In genomic region chr2:86275962-86276361, GRCh38 we compare ENCODE assay signal across 18 cellular contexts.
A peak's percentile ranks its signal among the peaks of the same experiment; 100 is the strongest.
DNase-seq lines count a peak whose midpoint lies in the region; ATAC-seq, FAIRE-seq and TF ChIP-seq lines count a peak whose summit lies in the region.
"Had no signal": no experiment of that assay in that cellular context is flagged by ENCODE, and none has a peak within 500 bp of the region (broad histone marks: within the 10 kb centered on the region; RNA-seq: fewer than 3 reads in every experiment).

No MANE protein-coding gene starts in this region.

- H4K20me1 ChIP-seq in hepatocyte (ENCODE audit: insufficient read depth, poor library complexity, severe bottlenecking): no peaks in the 10 kb centered on the region
- H4K20me1 ChIP-seq: BLaER1 had no signal

- no peaks in the 10 kb centered on the region for H3K9me2 ChIP-seq in hepatocyte (replicated peaks; ENCODE audit: insufficient read depth)

- intact Hi-C loops in colonic mucosa (cut with DNase I): no loop called here
- intact Hi-C loops in psoas muscle (cut with DNase I): loop anchor here in 1 of 2 donors (5.0 kb wide), 1 partner anchor 39 kb away; no protein-coding TSS in a partner anchor

- 94% methylated on average over 3 of the region's 3 CpGs for WGBS in hepatocyte (ENCODE audit: low lambda C conversion rate, missing lambda C conversion rate)
- 96 to 100% (median 100%) methylated on average over 3 of the region's 3 CpGs for WGBS in psoas muscle, 3 donors

- H3K27me3 Mint-ChIP-seq in activated T-helper 17 cell treated with anti-CD3 and anti-CD28 coated beads, Interleukin-2, amount 50 U/mL, for 72 hours: peaks cover 9% of the 10 kb centered on the region

- no peaks in the 10 kb centered on the region for H3K79me2 ChIP-seq in hepatocyte

- peak overlapping the region; percentile 3 for H3K27ac Mint-ChIP-seq in activated T-helper 17 cell treated with anti-CD3 and anti-CD28 coated beads, Interleukin-2, amount 50 U/mL, for 72 hours
- H3K27ac Mint-ChIP-seq: CD14-positive monocyte had no signal

- no peak overlapping the region for H3K4me2 ChIP-seq in hepatocyte
- H3K4me2 ChIP-seq: BLaER1 had no signal

- H3K4me3 ChIP-seq in colonic mucosa: no peak overlapping the region
- H3K4me3 ChIP-seq in hepatocyte: no peak overlapping the region
- H3K4me3 ChIP-seq in psoas muscle: no peak overlapping the region
- H3K4me3 ChIP-seq: BLaER1, GM23248 had no signal

- H3K27ac ChIP-seq in colonic mucosa: peak overlapping the region; percentile 58
- peak overlapping the region; percentile 67 for H3K27ac ChIP-seq in hepatocyte
- peak overlapping the region; percentile 70 for H3K27ac ChIP-seq in psoas muscle
- H3K27ac ChIP-seq: BLaER1, GM23248 had no signal

- FAIRE-seq in frontal cortex (lab: Jason Lieb, UNC): no peak
- FAIRE-seq: H54 had no signal

- no peak overlapping the region for H3K9ac ChIP-seq in colonic mucosa (ENCODE audit: low read depth in 2 of 2, low read length in 2 of 2)
- H3K9ac ChIP-seq: BLaER1, GM23248 had no signal

- TF ChIP-seq CTCF in colonic mucosa (IDR thresholded peaks at IDR 0.05): no peak
- TF ChIP-seq CTCF in hepatocyte (IDR thresholded peaks at IDR 0.05; ENCODE audit: poor library complexity): no peak
- TF ChIP-seq CTCF in psoas muscle (IDR thresholded peaks at IDR 0.05): no peak

- no peaks in the 10 kb centered on the region for H3K27me3 ChIP-seq in colonic mucosa
- no peaks in the 10 kb centered on the region for H3K27me3 ChIP-seq in hepatocyte
- no peaks in the 10 kb centered on the region for H3K27me3 ChIP-seq in psoas muscle (ENCODE audit: insufficient read depth in 3 of 3, low read length in 2 of 3)
- H3K27me3 ChIP-seq: BLaER1 had no signal

- H3K4me1 ChIP-seq in colonic mucosa (peaks cover 4% of the 10 kb centered on the region), hepatocyte (ENCODE audit: insufficient read depth) (peaks cover 12% of the 10 kb centered on the region), psoas muscle (peaks cover 37% of the 10 kb centered on the region)
- H3K4me1 ChIP-seq: BLaER1 had no signal

- H3K36me3 ChIP-seq in colonic mucosa: no peaks in the 10 kb centered on the region
- H3K36me3 ChIP-seq in hepatocyte (replicated peaks; ENCODE audit: insufficient read depth, low read depth): no peaks in the 10 kb centered on the region
- no peaks in the 10 kb centered on the region for H3K36me3 ChIP-seq in psoas muscle (ENCODE audit: insufficient read depth in 1 of 2, low read depth in 1 of 2)
- H3K36me3 ChIP-seq: BLaER1 had no signal

- H3K4me3 Mint-ChIP-seq in activated T-helper 17 cell treated with anti-CD3 and anti-CD28 coated beads, Interleukin-2, amount 50 U/mL, for 72 hours: no peak overlapping the region
- H3K4me3 Mint-ChIP-seq: CD14-positive monocyte; CD4-positive, alpha-beta memory T cell had no signal

- no peaks in the 10 kb centered on the region for H3K36me3 Mint-ChIP-seq in activated T-helper 17 cell treated with anti-CD3 and anti-CD28 coated beads, Interleukin-2, amount 50 U/mL, for 72 hours (ENCODE audit: low read depth)
- H3K36me3 Mint-ChIP-seq: CD14-positive monocyte had no signal

- DNase-seq in colonic mucosa (no peak), hepatocyte (ENCODE audit: low spot score) (no peak), psoas muscle (no peak), frontal cortex (ENCODE audit: low spot score in 2 of 2) (no peak), NCI-H146 (lab: John Stamatoyannopoulos, UW) (no peak)
- DNase-seq in stimulated activated CD8-positive, alpha-beta memory T cell treated with anti-CD3 and anti-CD28 coated beads, Interleukin-4, amount 100 ng/mL, for 48 hours: no peak
- DNase-seq: 8988T; Calu3; CD4-positive, alpha-beta memory T cell; DMS79 treated with DMSO at 0.1 percent for 48 hours; GF-D8; GM23248; HCEC 1CT; IMR-90 had no signal

- H3K4me1 Mint-ChIP-seq in activated T-helper 17 cell treated with anti-CD3 and anti-CD28 coated beads, Interleukin-2, amount 50 U/mL, for 72 hours: peaks cover 31% of the 10 kb centered on the region
- H3K4me1 Mint-ChIP-seq: CD14-positive monocyte; CD4-positive, alpha-beta memory T cell had no signal

- H2AFZ ChIP-seq in hepatocyte: no peak overlapping the region
- H2AFZ ChIP-seq: GM23248 had no signal

- no peak for ATAC-seq in activated T-helper 17 cell treated with anti-CD3 and anti-CD28 coated beads, Interleukin-2, amount 50 U/mL, for 72 hours (replicated peaks)
- ATAC-seq in psoas muscle: peak in 1 of 4 donors; percentile 58

- H3K9me3 ChIP-seq in colonic mucosa: no peaks in the 10 kb centered on the region
- no peaks in the 10 kb centered on the region for H3K9me3 ChIP-seq in hepatocyte (ENCODE audit: low read depth)
- H3K9me3 ChIP-seq in psoas muscle: peaks cover 7% of the 10 kb centered on the region

- peaks cover 17% of the 10 kb centered on the region for H3K9me3 Mint-ChIP-seq in activated T-helper 17 cell treated with anti-CD3 and anti-CD28 coated beads, Interleukin-2, amount 50 U/mL, for 72 hours
